8 cellular contexts compared by ENCODE assay signal in the genomic region with DNA sequence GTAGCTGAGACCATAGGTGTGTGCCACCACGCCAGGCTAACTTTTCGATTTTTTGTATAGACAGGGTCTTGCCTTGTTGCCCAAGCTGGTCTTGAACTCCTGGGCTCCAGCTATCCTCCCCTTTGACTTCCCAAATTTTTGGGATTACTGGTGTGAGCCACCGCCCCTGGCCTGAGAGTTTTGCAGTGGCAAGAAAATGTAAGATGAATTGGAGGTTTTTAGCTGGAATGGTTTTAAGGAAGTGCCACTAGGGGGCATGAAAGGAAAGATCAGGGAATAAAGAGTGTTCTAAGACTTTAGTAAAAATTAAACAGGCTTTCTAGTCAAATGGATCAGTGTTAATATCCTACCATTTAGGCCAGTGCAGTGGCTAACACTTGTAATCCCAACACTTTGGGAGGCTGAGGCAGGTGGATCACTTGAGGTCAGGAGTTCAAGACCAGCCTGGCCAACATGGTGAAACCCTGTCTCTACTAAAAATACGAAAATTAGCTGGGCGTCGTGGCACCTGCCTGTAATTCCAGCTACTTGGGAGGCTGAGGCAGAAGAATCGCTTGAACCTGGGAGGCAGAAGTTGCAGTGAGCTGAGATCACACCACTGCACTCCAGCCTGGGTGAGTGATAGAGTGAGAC. TPM values are rescaled to one million over a fixed set of nuclear protein-coding genes. Genes with fewer than 3 reads are reported as not detected.
A peak's percentile ranks its signal among the peaks of the same experiment; 100 is the strongest.
DNase-seq lines count a peak whose midpoint lies in the region; ATAC-seq and TF ChIP-seq lines count a peak whose summit lies in the region.
"Not testable (repeated sequence)": the region's sequence is repeated elsewhere in the genome, so short reads cannot be mapped to it uniquely, and the experiment has no call there.

No MANE protein-coding gene starts in this region.

- H3K9me3 Mint-ChIP-seq in CD4-positive, alpha-beta memory T cell; glutamatergic neuron (ENCODE audit: unreplicated experiment): not testable (repeated sequence)

- intact Hi-C loops in CD4-positive, alpha-beta memory T cell (cut with micrococcal nuclease), result loop anchor here (1.0 kb wide), 2 partner anchors 146 to 150 kb away; no protein-coding TSS in a partner anchor
- intact Hi-C loops in breast epithelium (cut with DNase I; ENCODE audit: low total_unique reads); mucosa of descending colon (cut with DNase I, micrococcal nuclease): not testable (repeated sequence)
- intact Hi-C loops in testis (cut with DNase I; ENCODE audit: low total_unique reads), result loop anchor here (10.0 kb wide), 1 partner anchor 146 kb away; no protein-coding TSS in a partner anchor

- H3K9me3 ChIP-seq in CD4-positive, alpha-beta memory T cell (ENCODE audit: control insufficient read depth in 1 of 2, low read length in 2 of 2); GM23248 (ENCODE audit: low read depth); breast epithelium; mucosa of descending colon; testis: not testable (repeated sequence)

- H3K27me3 ChIP-seq in CD4-positive, alpha-beta memory T cell (ENCODE audit: insufficient read depth, low read length); GM23248 (replicated peaks; ENCODE audit: insufficient read depth); breast epithelium; testis: not testable (repeated sequence)

- in situ Hi-C loops in GM23248 (cut with MboI), result not testable (repeated sequence)

- DNase-seq in CD4-positive, alpha-beta memory T cell, result peak in 3 of 5 donors; percentile 26 to 35 (median 33)
- DNase-seq in GM23248 (peak; percentile 66), NCI-H1417 (lab: John Stamatoyannopoulos, UW) (peak; percentile 13 to 58 (median 38)), SKM-1 treated with dmso at 0.1 percent for 144 hours (lab: John Stamatoyannopoulos, UW; ENCODE audit: unreplicated experiment) (peak; percentile 34), mucosa of descending colon (peak in 1 of 3 donors; percentile 38)
- DNase-seq in breast epithelium (ENCODE audit: low spot score in 2 of 2); glutamatergic neuron; testis: not testable (repeated sequence)

- H3K27ac ChIP-seq in CD4-positive, alpha-beta memory T cell (ENCODE audit: low read depth, low read length); GM23248; breast epithelium; testis: not testable (repeated sequence)

- H3K4me1 Mint-ChIP-seq in CD4-positive, alpha-beta memory T cell; glutamatergic neuron (ENCODE audit: low read depth, unreplicated experiment): not testable (repeated sequence)

- not testable (repeated sequence) for H3K36me3 ChIP-seq in CD4-positive, alpha-beta memory T cell (ENCODE audit: insufficient read depth, low read length); GM23248 (ENCODE audit: low read depth); breast epithelium; mucosa of descending colon (ENCODE audit: low read depth); testis (ENCODE audit: low read depth, missing control alignments)

- H2AFZ ChIP-seq in GM23248, result not testable (repeated sequence)

- H3K27ac Mint-ChIP-seq in CD4-positive, alpha-beta memory T cell; glutamatergic neuron (ENCODE audit: unreplicated experiment): not testable (repeated sequence)

- H3K79me2 ChIP-seq in GM23248 (ENCODE audit: insufficient read depth), result not testable (repeated sequence)

- not testable (repeated sequence) for H3K36me3 Mint-ChIP-seq in CD4-positive, alpha-beta memory T cell; glutamatergic neuron (ENCODE audit: unreplicated experiment)

- not testable (repeated sequence) for H3K9me2 ChIP-seq in GM23248 (ENCODE audit: insufficient read depth)

- H3K27me3 Mint-ChIP-seq in CD4-positive, alpha-beta memory T cell; glutamatergic neuron (ENCODE audit: unreplicated experiment): not testable (repeated sequence)

- POLR2A ChIA-PET in CD4-positive, alpha-beta memory T cell (lab: Charles Lee; ENCODE audit: partially characterized antibody), result interaction anchor here (1.4 to 1.5 kb wide), 2 partner anchors 9 to 87 kb away, joined by 4 read pairs; partner anchors contain the start of genes HERC5 and HERC6

- 86 to 88% methylated on average over 7 of the region's 7 CpGs for WGBS in GM23248 (ENCODE audit: low coverage in 1 of 2, low lambda C conversion rate in 2 of 2, missing lambda C conversion rate in 2 of 2), 2 experiments
- WGBS in testis, 2 donors, result 87 to 89% methylated on average over 7 of the region's 7 CpGs

- not testable (repeated sequence) for TF ChIP-seq POLR2A in breast epithelium (IDR thresholded peaks at IDR 0.05); testis (IDR thresholded peaks at IDR 0.05)

- H3K4me1 ChIP-seq in CD4-positive, alpha-beta memory T cell (ENCODE audit: insufficient read depth, low read length); GM23248 (ENCODE audit: insufficient read depth); breast epithelium; mucosa of descending colon (ENCODE audit: low read depth); testis: not testable (repeated sequence)

- not testable (repeated sequence) for H4K20me1 ChIP-seq in GM23248 (ENCODE audit: insufficient read depth)

- H3K4me2 ChIP-seq in GM23248 (ENCODE audit: unreplicated experiment), result not testable (repeated sequence)

- H3F3A ChIP-seq in GM23248 (ENCODE audit: insufficient read depth), result not testable (repeated sequence)

- not testable (repeated sequence) for H3K9ac ChIP-seq in GM23248

- CTCF ChIA-PET in CD4-positive, alpha-beta memory T cell (lab: Charles Lee; ENCODE audit: partially characterized antibody), result interaction anchor here (0.8 to 6.7 kb wide), 14 partner anchors 9 to 156 kb away, joined by 3 to 83 read pairs (median 6); partner anchors contain the start of genes HERC5, HERC6 and PPM1K

- H3K4me3 ChIP-seq in CD4-positive, alpha-beta memory T cell (ENCODE audit: low read length in 2 of 2); GM23248; breast epithelium; mucosa of descending colon; testis: not testable (repeated sequence)

- ATAC-seq in mucosa of descending colon, result peak; percentile 28

- peak in 2 of 3 donors; percentile 33 to 37 for TF ChIP-seq CTCF in breast epithelium (IDR thresholded peaks at IDR 0.05)
- TF ChIP-seq CTCF in glutamatergic neuron (IDR thresholded peaks at IDR 0.05; ENCODE audit: partially characterized antibody, unreplicated experiment), result peak; percentile 70
- peak; percentile 22 for TF ChIP-seq CTCF in mucosa of descending colon (IDR thresholded peaks at IDR 0.05)
- peak; percentile 25 to 50 (median 42) for TF ChIP-seq CTCF in testis (IDR thresholded peaks at IDR 0.05)

- H3K4me3 Mint-ChIP-seq in CD4-positive, alpha-beta memory T cell; glutamatergic neuron (ENCODE audit: unreplicated experiment): not testable (repeated sequence)

RNA-seq across cellular contexts. Expression of gene HERC6, which starts 9.4 kb away (rescaled TPM):
- 10 to 100 TPM; 26.8 to 29.5 TPM for total RNA-seq in CD4-positive, alpha-beta memory T cell
- 10 to 100 TPM; 28.4 to 32.0 TPM for polyA plus RNA-seq in CD4-positive, alpha-beta memory T cell
- total RNA-seq in GM23248 (2014; rRNA removed; shearing (Covaris generic)), result 0.51 and 1.1 TPM in 2 replicates
- polyA plus RNA-seq in GM23248 (2016; fragmentation: Nextera tagmentation; extraction: Ambion mirVana) (1.2 and 1.3 TPM in 2 replicates), testis (ENCODE audit: insufficient read depth, low read depth, low replicate concordance) (8.8 TPM)
- total RNA-seq in breast epithelium (10 to 100 TPM in 1 of 3 donors, 1 to 10 TPM in 2; 2.6 to 19.0 (median 5.2) TPM), glutamatergic neuron (ENCODE audit: unreplicated experiment) (0.22 TPM), mucosa of descending colon (1 to 10 TPM; 7.5 to 8.8 (median 8.2) TPM), testis (10 to 100 TPM; 16.6 to 18.8 TPM)
